1 cellular context compared by ENCODE assay signal in the genomic region with DNA sequence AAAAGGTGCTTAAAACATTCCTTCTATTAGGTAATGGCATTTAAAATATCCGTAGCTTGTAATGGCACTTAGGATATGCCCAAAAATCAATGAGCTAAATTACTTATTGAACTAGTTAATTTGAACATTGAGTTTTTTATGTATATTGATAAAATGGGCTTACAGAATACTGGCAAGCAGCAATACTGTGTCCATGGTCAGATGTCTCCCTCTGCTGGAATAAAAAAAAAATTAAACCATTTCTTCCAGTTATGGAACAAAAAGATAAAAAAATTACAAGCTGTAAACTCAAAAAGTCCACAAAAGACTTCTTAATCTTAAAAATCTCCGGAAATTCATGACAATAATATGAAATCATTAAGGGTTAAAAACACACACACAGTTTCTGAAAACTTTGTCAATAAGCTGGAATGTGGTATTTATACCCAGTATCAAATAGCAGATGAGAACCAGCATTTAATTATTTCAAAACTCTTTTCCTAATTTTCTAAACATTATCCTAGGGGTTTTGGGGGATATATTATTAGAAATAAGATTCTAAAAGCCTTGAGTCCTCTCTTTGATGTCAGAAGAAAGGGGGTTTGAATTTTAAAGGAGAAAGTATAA.
TF ChIP-seq lines count a peak whose summit lies in the region.

No MANE protein-coding gene starts in this region.

TF ChIP-seq in H1, 55 proteins besides CTCF, POLR2A, EP300 and RAD21:
- TF ChIP-seq PHF8 (conservative IDR thresholded peaks at IDR 0.05; ENCODE audit: low read depth, low read length) = no peak
- TF ChIP-seq BCL11A (IDR thresholded peaks at IDR 0.05; ENCODE audit: low read depth in 2 of 2, low read length in 2 of 2) = no peak
- TF ChIP-seq KDM5A (IDR thresholded peaks at IDR 0.05; ENCODE audit: low read length) = no peak
- no peak for TF ChIP-seq SIX5 (IDR thresholded peaks at IDR 0.05; ENCODE audit: low read depth, low read length)
- TF ChIP-seq SRF (IDR thresholded peaks at IDR 0.05; ENCODE audit: low read depth, low read length) = no peak
- no peak for TF ChIP-seq KDM1A (IDR thresholded peaks at IDR 0.05; ENCODE audit: borderline replicate concordance, low read length)
- TF ChIP-seq NANOG (IDR thresholded peaks at IDR 0.05; ENCODE audit: insufficient read depth, low read depth, low read length, poor library complexity, severe bottlenecking) = no peak
- TF ChIP-seq SIN3A (conservative IDR thresholded peaks at IDR 0.05 in 1 of 2, IDR thresholded peaks at IDR 0.05 in 1 of 2; ENCODE audit: low read depth in 1 of 2, low read length in 2 of 2) = no peak
- no peak for TF ChIP-seq EGR1 (IDR thresholded peaks at IDR 0.05; ENCODE audit: borderline replicate concordance, low read depth, low read length)
- no peak for TF ChIP-seq USF2 (IDR thresholded peaks at IDR 0.05; ENCODE audit: low read length)
- TF ChIP-seq RNF2 (IDR thresholded peaks at IDR 0.05; ENCODE audit: borderline replicate concordance, low read depth, low read length, missing control alignments, poor library complexity, severe bottlenecking) = no peak
- TF ChIP-seq NRF1 (IDR thresholded peaks at IDR 0.05; ENCODE audit: low read depth, low read length) = no peak
- no peak for TF ChIP-seq ASH2L (IDR thresholded peaks at IDR 0.05; ENCODE audit: low read length)
- no peak for TF ChIP-seq BRCA1 (IDR thresholded peaks at IDR 0.05; ENCODE audit: low read depth, low read length)
